ENCODE assay signal across 14 cellular contexts in genomic region chr22:45341503-45341902, GRCh38. TPM values are rescaled to one million over a fixed set of nuclear protein-coding genes. Genes with fewer than 3 reads are reported as not detected.
A peak's percentile ranks its signal among the peaks of the same experiment; 100 is the strongest.
DNase-seq lines count a peak whose midpoint lies in the region; ATAC-seq and TF ChIP-seq lines count a peak whose summit lies in the region.
"Had no signal": no experiment of that assay in that cellular context is flagged by ENCODE, and none has a peak within 500 bp of the region (broad histone marks: within the 10 kb centered on the region; RNA-seq: fewer than 3 reads in every experiment).

No MANE protein-coding gene starts in this region.

- ATAC-seq in HG03108 (IDR thresholded peaks at IDR 0.05; ENCODE audit: unreplicated experiment) = no peak
- ATAC-seq: GM23338 had no signal

- H3K4me3 ChIP-seq in vagina = no peak overlapping the region
- H3K4me3 ChIP-seq: GM23338, Peyer's patch had no signal

- H3K36me3 ChIP-seq in KOPT-K1 (ENCODE audit: insufficient read depth, low read length) (peaks cover 26% of the 10 kb centered on the region; the same call in 1 of the 2 replicates), vagina (peaks cover 0 to 34% of the 10 kb centered on the region in 2 donors)

- H3K9me3 ChIP-seq in KOPT-K1 (ENCODE audit: insufficient read depth, low read length, poor library complexity, severe bottlenecking) = no peaks in the 10 kb centered on the region
- no peaks in the 10 kb centered on the region for H3K9me3 ChIP-seq in vagina
- H3K9me3 ChIP-seq: Peyer's patch had no signal

- no peaks in the 10 kb centered on the region for H3K27me3 ChIP-seq in vagina
- H3K27me3 ChIP-seq: Peyer's patch had no signal

- DNase-seq in activated CD4-positive, alpha-beta T cell treated with anti-CD3 and anti-CD28 coated beads, Interleukin-2, amount 50 U/mL, for 4 hours = peak; percentile 39 to 40
- peak; percentile 14 for DNase-seq in effector CD8-positive, alpha-beta T cell (lab: John Stamatoyannopoulos, UW)
- peak; percentile 59 for DNase-seq in stimulated activated CD4-positive, alpha-beta T cell treated with anti-CD3 and anti-CD28 coated beads, Interleukin-4, amount 100 ng/mL, for 24 hours
- no peak for DNase-seq in vagina (ENCODE audit: extremely low spot score in 2 of 2)
- DNase-seq in mesenteric fat pad (ENCODE audit: low spot score) = no peak
- no peak for DNase-seq in activated gamma-delta T cell (lab: John Stamatoyannopoulos, UW)
- DNase-seq: KBM-7, mesenchymal stem cell, posterior cingulate gyrus had no signal

- TF ChIP-seq CTCF in vagina (IDR thresholded peaks at IDR 0.05) = no peak

- intact Hi-C loops in vagina (cut with DNase I) = no loop called here

- H3K27ac ChIP-seq in KOPT-K1 (ENCODE audit: low read depth, low read length, poor library complexity, severe bottlenecking) (peak overlapping the region; percentile 15), vagina (no peak overlapping the region)
- H3K27ac ChIP-seq: C4-2B, Peyer's patch had no signal

- no peak for TF ChIP-seq POLR2A in vagina (IDR thresholded peaks at IDR 0.05)

- H3K4me1 ChIP-seq in vagina = peaks cover 13% of the 10 kb centered on the region
- H3K4me1 ChIP-seq: Peyer's patch had no signal

RNA-seq across cellular contexts. Expression of gene FAM118A, which starts 31.8 kb away (rescaled TPM):
- total RNA-seq in vagina (49.6 TPM), mesenteric fat pad (22.2 TPM)

RNA-seq across cellular contexts. Expression of gene UPK3A, which starts 56.8 kb away (rescaled TPM):
- not detected for total RNA-seq in vagina
- total RNA-seq in mesenteric fat pad = not detected
- total RNA-seq: GM23338 had no signal

Comparison
In these comparisons a context has a peak if more than half of its experiments do, and no peak if none do; other contexts are left out.
1. DNase-seq: peak in activated CD4-positive, alpha-beta T cell treated with anti-CD3 and anti-CD28 coated beads, Interleukin-2, amount 50 U/mL, for 4 hours (2 of 2), effector CD8-positive, alpha-beta T cell (single experiment) and stimulated activated CD4-positive, alpha-beta T cell treated with anti-CD3 and anti-CD28 coated beads, Interleukin-4, amount 100 ng/mL, for 24 hours (single experiment); none in vagina (0 of 2), mesenteric fat pad (single experiment) and activated gamma-delta T cell (single experiment).